Comparison of ENCODE assay signal across 32 cellular contexts in genomic region chr3:100140976-100141375, GRCh38.
"Had no signal": no experiment of that assay in that cellular context is flagged by ENCODE, and none has a peak within 500 bp of the region (broad histone marks: within the 10 kb centered on the region; RNA-seq: fewer than 3 reads in every experiment).

No MANE protein-coding gene starts in this region.

- H3K36me3 ChIP-seq: brain microvascular endothelial cell, gastroesophageal sphincter, heart right ventricle had no signal

- H3K9me3 Mint-ChIP-seq: central memory CD8-positive, alpha-beta T cell had no signal

- H3K27me3 ChIP-seq: brain microvascular endothelial cell, dorsolateral prefrontal cortex, gastroesophageal sphincter, heart right ventricle had no signal

- H3K4me3 Mint-ChIP-seq: activated B cell treated with CpG ODN at 0.5 μM for 24 hours; activated CD8-positive, alpha-beta T cell treated with anti-CD3 and anti-CD28 coated beads for 36 hours; activated naive CD8-positive, alpha-beta T cell; activated T-cell treated with anti-CD3 and anti-CD28 coated beads, Interleukin-2, amount 50 U/mL, for 4 hours; activated T-helper 17 cell treated with anti-CD3 and anti-CD28 coated beads, Interleukin-2, amount 50 U/mL, for 72 hours; central memory CD8-positive, alpha-beta T cell; dendritic cell treated with granulocyte-macrophage colony-stimulating factor and Interleukin-4, amounts not matched to agents 40 ng/mL and 50 ng/mL, for 4 days; endodermal cell; T-helper 17 cell; T-helper 2 cell treated with Interferon-gamma antibody and Interleukin-4, amounts not matched to agents 5 μg/mL and 100 μg/mL, for 36 hours had no signal

- H3K27ac ChIP-seq: brain microvascular endothelial cell, coronary artery, gastroesophageal sphincter, heart right ventricle, WERI-Rb-1 had no signal

- ATAC-seq: activated CD4-positive, CD25-positive, alpha-beta regulatory T cell treated with anti-CD3 and anti-CD28 coated beads, Interleukin-2, amount 50 U/mL, for 24 hours; activated CD8-positive, alpha-beta T cell treated with anti-CD3 and anti-CD28 coated beads for 36 hours; activated T-cell treated with anti-CD3 and anti-CD28 coated beads, Interleukin-2, amount 50 U/mL, for 4 hours; activated T-helper 17 cell treated with anti-CD3 and anti-CD28 coated beads, Interleukin-2, amount 50 U/mL, for 72 hours; esophagus mucosa; gastroesophageal sphincter; heart right ventricle; T-helper 17 cell had no signal

- DNase-seq: activated B cell treated with CpG ODN at 0.5 μM for 24 hours; activated CD4-positive, alpha-beta T cell treated with anti-CD3 and anti-CD28 coated beads for 48 hours; activated CD4-positive, alpha-beta T cell treated with anti-CD3 and anti-CD28 coated beads, Interleukin-2, amount 50 U/mL, for 1 hour; activated CD4-positive, alpha-beta T cell treated with anti-CD3 and anti-CD28 coated beads, Interleukin-2, amount 50 U/mL, for 48 hours; activated CD8-positive, alpha-beta memory T cell treated with anti-CD3 and anti-CD28 coated beads for 24 hours; activated CD8-positive, alpha-beta T cell treated with anti-CD3 and anti-CD28 coated beads for 36 hours; activated effector memory CD4-positive, alpha-beta T cell treated with Interleukin-2 at 50 U/mL for 16 hours; activated gamma-delta T cell treated with Interleukin-2 at 50 U/mL for 16 hours; activated naive CD4-positive, alpha-beta T cell treated with anti-CD3 and anti-CD28 coated beads, Interleukin-2, amount 50 U/mL, for 16 hours; activated naive CD4-positive, alpha-beta T cell treated with Interleukin-2 at 50 U/mL for 16 hours; activated T-cell treated with anti-CD3 and anti-CD28 coated beads, Interleukin-2, amount 50 U/mL, for 4 hours; amniotic stem cell; anterior cingulate cortex; brain microvascular endothelial cell; dorsolateral prefrontal cortex; effector memory CD4-positive, alpha-beta T cell; endodermal cell; foreskin melanocyte; heart right ventricle; T-helper 1 cell; T-helper 17 cell; T1000; WERI-Rb-1 had no signal

- H3K27me3 Mint-ChIP-seq: activated B cell treated with CpG ODN at 0.5 μM for 24 hours; activated CD8-positive, alpha-beta T cell treated with anti-CD3 and anti-CD28 coated beads for 36 hours; activated naive CD8-positive, alpha-beta T cell; activated T-helper 17 cell treated with anti-CD3 and anti-CD28 coated beads, Interleukin-2, amount 50 U/mL, for 72 hours; central memory CD8-positive, alpha-beta T cell; dendritic cell treated with granulocyte-macrophage colony-stimulating factor and Interleukin-4, amounts not matched to agents 40 ng/mL and 50 ng/mL, for 4 days; T-helper 17 cell had no signal

- H3K27ac Mint-ChIP-seq: activated B cell treated with CpG ODN at 0.5 μM for 24 hours; activated CD8-positive, alpha-beta T cell treated with anti-CD3 and anti-CD28 coated beads for 36 hours; activated naive CD8-positive, alpha-beta T cell; activated T-helper 17 cell treated with anti-CD3 and anti-CD28 coated beads, Interleukin-2, amount 50 U/mL, for 72 hours; dendritic cell treated with granulocyte-macrophage colony-stimulating factor and Interleukin-4, amounts not matched to agents 40 ng/mL and 50 ng/mL, for 4 days; endodermal cell; T-helper 17 cell; T-helper 2 cell treated with Interferon-gamma antibody and Interleukin-4, amounts not matched to agents 5 μg/mL and 100 μg/mL, for 36 hours had no signal

- H3K4me3 ChIP-seq: coronary artery, dorsolateral prefrontal cortex, gastroesophageal sphincter, heart right ventricle had no signal

- H3K4me1 Mint-ChIP-seq: activated T-helper 17 cell treated with anti-CD3 and anti-CD28 coated beads, Interleukin-2, amount 50 U/mL, for 72 hours; central memory CD8-positive, alpha-beta T cell; endodermal cell; T-helper 17 cell had no signal
